ENCODE assay signal across 28 cellular contexts in the genomic region with DNA sequence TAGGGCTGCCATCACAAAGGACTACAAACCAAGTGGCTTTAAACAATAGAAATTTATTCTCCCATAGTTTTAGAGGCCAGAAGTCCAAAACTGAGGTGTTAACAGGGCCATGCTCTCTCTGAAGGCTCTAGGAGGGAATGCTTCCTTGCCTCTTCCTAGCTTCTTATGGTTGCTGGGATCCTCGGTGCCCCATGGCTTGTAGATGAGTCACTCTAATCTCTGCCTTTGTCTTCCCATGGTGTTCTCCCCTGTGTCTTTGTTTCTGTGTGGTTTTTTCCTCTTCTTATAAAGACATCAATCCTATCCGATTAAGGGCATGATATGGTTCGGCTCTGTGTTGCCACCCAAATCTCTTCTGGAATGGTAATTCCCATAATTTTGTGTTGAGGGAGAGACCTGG.
A peak's percentile ranks its signal among the peaks of the same experiment; 100 is the strongest.
DNase-seq lines count a peak whose midpoint lies in the region; TF ChIP-seq lines count a peak whose summit lies in the region.
"Had no signal": no experiment of that assay in that cellular context is flagged by ENCODE, and none has a peak within 500 bp of the region (broad histone marks: within the 10 kb centered on the region; RNA-seq: fewer than 3 reads in every experiment).

No MANE protein-coding gene starts in this region.

- H3K36me3 Mint-ChIP-seq in endodermal cell (ENCODE audit: low read depth): no peaks in the 10 kb centered on the region

- DNase-seq in GM23248 (no peak), RPMI7951 (ENCODE audit: low read depth) (peak; percentile 74), endodermal cell (peak; percentile 65), osteoblast (ENCODE audit: insufficient read length, low spot score, missing footprints) (no peak), hippocampal formation (lab: John Stamatoyannopoulos, UW) (no peak), retina (no peak), occipital lobe (lab: John Stamatoyannopoulos, UW) (no peak)
- DNase-seq: activated CD4-positive, alpha-beta T cell treated with anti-CD3 and anti-CD28 coated beads for 36 hours; activated CD8-positive, alpha-beta T cell treated with anti-CD3 and anti-CD28 coated beads, Interleukin-2, amount 10 ng/mL, durations not matched to agents 7 days and 5 days; activated naive CD4-positive, alpha-beta T cell treated with anti-CD3 and anti-CD28 coated beads, Interleukin-2, amount 50 U/mL, for 16 hours; amygdala; colonic mucosa; DMS153; effector CD4-positive, alpha-beta T cell; GDM1; islet precursor cell; left ventricle myocardium inferior; NCI-H1930; NCI-H526; SHP77; sigmoid colon; stimulated activated CD4-positive, alpha-beta T cell treated with anti-CD3 and anti-CD28 coated beads, Interleukin-4, amount 100 ng/mL, for 4 hours; tibial artery had no signal

- H3K27me3 Mint-ChIP-seq in endodermal cell (ENCODE audit: insufficient read depth): no peaks in the 10 kb centered on the region
- H3K27me3 Mint-ChIP-seq: activated CD4-positive, alpha-beta T cell treated with anti-CD3 and anti-CD28 coated beads for 36 hours had no signal

- H3K4me1 ChIP-seq in GM23248 (ENCODE audit: insufficient read depth): peaks cover 53% of the 10 kb centered on the region
- H3K4me1 ChIP-seq in endodermal cell (ENCODE audit: control insufficient read depth, insufficient read depth, low read length): peaks cover 20% of the 10 kb centered on the region
- H3K4me1 ChIP-seq in osteoblast (ENCODE audit: insufficient read depth, low read length): peaks cover 46% of the 10 kb centered on the region
- H3K4me1 ChIP-seq: colonic mucosa, prostate gland had no signal

- H3K4me3 Mint-ChIP-seq in endodermal cell: no peak overlapping the region
- H3K4me3 Mint-ChIP-seq: activated CD4-positive, alpha-beta T cell treated with anti-CD3 and anti-CD28 coated beads for 36 hours; activated CD8-positive, alpha-beta T cell treated with anti-CD3 and anti-CD28 coated beads, Interleukin-2, amount 10 ng/mL, durations not matched to agents 7 days and 5 days had no signal

- H3K27me3 ChIP-seq in GM23248 (replicated peaks; ENCODE audit: insufficient read depth) (no peaks in the 10 kb centered on the region), endodermal cell (ENCODE audit: control insufficient read depth, insufficient read depth, low read length, poor library complexity, severe bottlenecking) (no peaks in the 10 kb centered on the region), osteoblast (ENCODE audit: insufficient read depth, low read length) (no peaks in the 10 kb centered on the region)
- H3K27me3 ChIP-seq: BLaER1 treated with 17β-estradiol and CSF1 and Interleukin-3, amounts not matched to agents 10 nM and 100 nM; cardiac muscle cell; colonic mucosa; neutrophil; sigmoid colon; tibial artery had no signal

- no peaks in the 10 kb centered on the region for H4K20me1 ChIP-seq in GM23248 (ENCODE audit: insufficient read depth)
- no peaks in the 10 kb centered on the region for H4K20me1 ChIP-seq in osteoblast (ENCODE audit: insufficient read depth, low read length)
- H4K20me1 ChIP-seq: BLaER1 treated with 17β-estradiol and CSF1 and Interleukin-3, amounts not matched to agents 10 nM and 100 nM had no signal

- no peak overlapping the region for H2AFZ ChIP-seq in GM23248
- H2AFZ ChIP-seq in osteoblast (ENCODE audit: low read length): no peak overlapping the region

- H3K27ac ChIP-seq in GM23248: peak overlapping the region; percentile 58
- H3K27ac ChIP-seq in endodermal cell (ENCODE audit: low read depth, low read length): no peak overlapping the region
- H3K27ac ChIP-seq in osteoblast (ENCODE audit: low read depth, low read length): peak overlapping the region; percentile 64
- H3K27ac ChIP-seq: BLaER1 treated with 17β-estradiol and CSF1 and Interleukin-3, amounts not matched to agents 10 nM and 100 nM; cardiac muscle cell; colonic mucosa; epithelial cell of prostate; left ventricle myocardium inferior; neutrophil; prostate gland; sigmoid colon; tibial artery had no signal

- H3K9me3 ChIP-seq in GM23248 (ENCODE audit: low read depth) (no peaks in the 10 kb centered on the region), endodermal cell (ENCODE audit: control insufficient read depth, low read length) (no peaks in the 10 kb centered on the region), osteoblast (ENCODE audit: low read depth, low read length) (no peaks in the 10 kb centered on the region)
- H3K9me3 ChIP-seq: colonic mucosa, left ventricle myocardium inferior, neutrophil, prostate gland, sigmoid colon, tibial artery had no signal

- no peaks in the 10 kb centered on the region for H3K79me2 ChIP-seq in GM23248 (ENCODE audit: insufficient read depth)
- H3K79me2 ChIP-seq in osteoblast (ENCODE audit: insufficient read depth, low read length): no peaks in the 10 kb centered on the region

- no peak overlapping the region for H3K4me3 ChIP-seq in GM23248
- no peak overlapping the region for H3K4me3 ChIP-seq in endodermal cell (ENCODE audit: low read length)
- no peak overlapping the region for H3K4me3 ChIP-seq in osteoblast (ENCODE audit: insufficient read depth, low read length)
- H3K4me3 ChIP-seq: BLaER1 treated with 17β-estradiol and CSF1 and Interleukin-3, amounts not matched to agents 10 nM and 100 nM; cardiac muscle cell; colonic mucosa; left ventricle myocardium inferior; prostate gland; sigmoid colon; tibial artery had no signal

- WGBS in GM23248 (ENCODE audit: low coverage in 1 of 2, low lambda C conversion rate in 2 of 2, missing lambda C conversion rate in 2 of 2), 2 experiments: 87% methylated on average over 3 of the region's 3 CpGs
- 62% methylated on average over 3 of the region's 3 CpGs; no CpG with 5 or more reads in 1 of the 2 experiments for WGBS in endodermal cell (ENCODE audit: insufficient coverage in 1 of 2, insufficient read length in 1 of 2), 2 experiments

- peaks cover 27% of the 10 kb centered on the region for H3K4me1 Mint-ChIP-seq in endodermal cell
- H3K4me1 Mint-ChIP-seq: activated CD4-positive, alpha-beta T cell treated with anti-CD3 and anti-CD28 coated beads for 36 hours had no signal

- no peaks in the 10 kb centered on the region for H3K9me2 ChIP-seq in GM23248 (ENCODE audit: insufficient read depth)

- H3K36me3 ChIP-seq in GM23248 (ENCODE audit: low read depth) (no peaks in the 10 kb centered on the region), endodermal cell (ENCODE audit: control insufficient read depth, insufficient read depth, low read length) (no peaks in the 10 kb centered on the region), osteoblast (ENCODE audit: insufficient read depth, low read length) (no peaks in the 10 kb centered on the region)
- H3K36me3 ChIP-seq: BLaER1 treated with 17β-estradiol and CSF1 and Interleukin-3, amounts not matched to agents 10 nM and 100 nM; cardiac muscle cell; colonic mucosa; left ventricle myocardium inferior; neutrophil; prostate gland; sigmoid colon; tibial artery had no signal

- H3K27ac Mint-ChIP-seq in endodermal cell: peak overlapping the region; percentile 71
- H3K27ac Mint-ChIP-seq: activated CD4-positive, alpha-beta T cell treated with anti-CD3 and anti-CD28 coated beads for 36 hours; activated CD8-positive, alpha-beta T cell treated with anti-CD3 and anti-CD28 coated beads, Interleukin-2, amount 10 ng/mL, durations not matched to agents 7 days and 5 days had no signal

- no peaks in the 10 kb centered on the region for H3K9me3 Mint-ChIP-seq in endodermal cell

- TF ChIP-seq CTCF in endodermal cell (conservative IDR thresholded peaks at IDR 0.05): no peak
- no peak for TF ChIP-seq CTCF in osteoblast (IDR thresholded peaks at IDR 0.05; ENCODE audit: extremely low read depth, low read depth, low read length)

- H3K4me2 ChIP-seq in GM23248 (ENCODE audit: unreplicated experiment) (no peak overlapping the region), osteoblast (ENCODE audit: insufficient read depth, low read length) (no peak overlapping the region)
- H3K4me2 ChIP-seq: BLaER1 treated with 17β-estradiol and CSF1 and Interleukin-3, amounts not matched to agents 10 nM and 100 nM had no signal

- peaks cover 42% of the 10 kb centered on the region for H3F3A ChIP-seq in GM23248 (ENCODE audit: insufficient read depth)

- H3K9ac ChIP-seq in GM23248 (no peak overlapping the region), endodermal cell (ENCODE audit: extremely low read depth, low read length, poor library complexity, severe bottlenecking) (no peak overlapping the region)
- H3K9ac ChIP-seq: BLaER1 treated with 17β-estradiol and CSF1 and Interleukin-3, amounts not matched to agents 10 nM and 100 nM had no signal

- in situ Hi-C loops in GM23248 (cut with MboI): no loop called here

Comparison
In these comparisons a context has a peak if more than half of its experiments do, and no peak if none do; other contexts are left out.
1. DNase-seq: peak in RPMI7951 (single experiment) and endodermal cell (single experiment); none in GM23248 (single experiment), osteoblast (single experiment), hippocampal formation (0 of 2), retina (single experiment) and occipital lobe (single experiment).